ENCODE assay signal across 1 cellular context in the genomic region with DNA sequence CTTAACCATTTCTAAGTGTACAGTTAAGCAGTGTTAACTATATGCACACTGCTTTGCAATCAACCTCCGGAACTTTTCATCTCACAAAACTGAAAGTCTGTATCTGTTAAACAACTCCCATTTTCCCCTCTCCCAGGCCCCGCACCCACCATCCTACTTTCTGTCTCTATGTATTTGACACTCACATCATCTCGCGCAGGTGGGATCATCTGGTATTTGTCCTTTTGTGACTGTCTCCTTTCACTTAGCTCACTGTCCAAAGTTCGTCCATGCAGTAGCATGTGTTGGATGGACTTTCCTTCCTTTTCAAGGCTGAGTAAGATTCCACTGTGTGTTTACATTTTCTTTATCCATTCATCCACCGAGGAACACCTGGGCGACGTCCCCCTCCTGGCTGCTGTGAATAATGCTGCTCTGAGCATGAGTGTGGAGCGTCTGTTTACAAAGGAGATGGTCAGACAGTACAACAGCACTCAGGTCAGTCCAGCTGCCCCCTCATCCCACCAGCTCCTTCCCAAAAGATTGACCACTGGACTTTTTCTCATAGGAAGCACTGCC.
TF ChIP-seq lines count a peak whose summit lies in the region.

No MANE protein-coding gene starts in this region.

TF ChIP-seq in HepG2, 621 proteins besides CTCF, POLR2A, EP300 and RAD21 (continued from another document and continues in another):
- TF ChIP-seq, protein P1, sequence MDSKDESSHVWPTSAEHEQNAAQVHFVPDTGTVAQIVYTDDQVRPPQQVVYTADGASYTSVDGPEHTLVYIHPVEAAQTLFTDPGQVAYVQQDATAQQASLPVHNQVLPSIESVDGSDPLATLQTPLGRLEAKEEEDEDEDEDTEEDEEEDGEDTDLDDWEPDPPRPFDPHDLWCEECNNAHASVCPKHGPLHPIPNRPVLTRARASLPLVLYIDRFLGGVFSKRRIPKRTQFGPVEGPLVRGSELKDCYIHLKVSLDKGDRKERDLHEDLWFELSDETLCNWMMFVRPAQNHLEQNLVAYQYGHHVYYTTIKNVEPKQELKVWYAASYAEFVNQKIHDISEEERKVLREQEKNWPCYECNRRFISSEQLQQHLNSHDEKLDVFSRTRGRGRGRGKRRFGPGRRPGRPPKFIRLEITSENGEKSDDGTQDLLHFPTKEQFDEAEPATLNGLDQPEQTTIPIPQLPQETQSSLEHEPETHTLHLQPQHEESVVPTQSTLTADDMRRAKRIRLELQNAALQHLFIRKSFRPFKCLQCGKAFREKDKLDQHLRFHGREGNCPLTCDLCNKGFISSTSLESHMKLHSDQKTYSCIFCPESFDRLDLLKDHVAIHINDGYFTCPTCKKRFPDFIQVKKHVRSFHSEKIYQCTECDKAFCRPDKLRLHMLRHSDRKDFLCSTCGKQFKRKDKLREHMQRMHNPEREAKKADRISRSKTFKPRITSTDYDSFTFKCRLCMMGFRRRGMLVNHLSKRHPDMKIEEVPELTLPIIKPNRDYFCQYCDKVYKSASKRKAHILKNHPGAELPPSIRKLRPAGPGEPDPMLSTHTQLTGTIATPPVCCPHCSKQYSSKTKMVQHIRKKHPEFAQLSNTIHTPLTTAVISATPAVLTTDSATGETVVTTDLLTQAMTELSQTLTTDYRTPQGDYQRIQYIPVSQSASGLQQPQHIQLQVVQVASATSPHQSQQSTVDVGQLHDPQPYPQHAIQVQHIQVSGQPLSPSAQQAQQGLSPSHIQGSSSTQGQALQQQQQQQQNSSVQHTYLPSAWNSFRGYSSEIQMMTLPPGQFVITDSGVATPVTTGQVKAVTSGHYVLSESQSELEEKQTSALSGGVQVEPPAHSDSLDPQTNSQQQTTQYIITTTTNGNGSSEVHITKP (CRISPR knock-in tag; IDR thresholded peaks at IDR 0.05; ENCODE audit: low read depth): no peak
- TF ChIP-seq ARNT (IDR thresholded peaks at IDR 0.05) (no peak), ZNF7 (CRISPR knock-in tag; IDR thresholded peaks at IDR 0.05) (peak; percentile 98), KDM5B (CRISPR knock-in tag; IDR thresholded peaks at IDR 0.05; ENCODE audit: borderline replicate concordance) (0 out of 2 replicates have a peak, but pooled peaks have one; percentile 20), KLF9 (CRISPR knock-in tag; IDR thresholded peaks at IDR 0.05; ENCODE audit: low read depth) (0 out of 2 replicates have a peak, but pooled peaks have one; percentile 32), BORCS8-MEF2B (CRISPR knock-in tag; IDR thresholded peaks at IDR 0.05) (peak; percentile 40; the same call in 1 of the 2 replicates), ARNTL (CRISPR knock-in tag; IDR thresholded peaks at IDR 0.05) (peak; percentile 75), SMARCC2 (IDR thresholded peaks at IDR 0.05) (no peak), ZNF841 (CRISPR knock-in tag; IDR thresholded peaks at IDR 0.05; ENCODE audit: borderline replicate concordance) (no peak), FOSL2 (CRISPR knock-in tag; IDR thresholded peaks at IDR 0.05) (peak; percentile 76), NAIF1 (CRISPR knock-in tag; IDR thresholded peaks at IDR 0.05; ENCODE audit: borderline replicate concordance) (no peak), ZNF607 (CRISPR knock-in tag; IDR thresholded peaks at IDR 0.05; ENCODE audit: borderline replicate concordance) (no peak; the same call in 1 of the 2 replicates), PHF5A (CRISPR knock-in tag; IDR thresholded peaks at IDR 0.05; ENCODE audit: low read depth, unreplicated experiment) (peak; percentile 70), SRSF4 (IDR thresholded peaks at IDR 0.05; ENCODE audit: low read depth, low read length, poor library complexity, severe bottlenecking) (no peak), CREB1 (IDR thresholded peaks at IDR 0.05) (no peak), CREB1 (CRISPR knock-in tag; IDR thresholded peaks at IDR 0.05) (no peak; the same call in 1 of the 2 replicates), NFRKB (IDR thresholded peaks at IDR 0.05) (no peak), CCAR2 (optimal IDR thresholded peaks at IDR 0.05; ENCODE audit: low read depth, low read length) (no peak), ONECUT2 (CRISPR knock-in tag; IDR thresholded peaks at IDR 0.05) (no peak), RAD51 (IDR thresholded peaks at IDR 0.05; ENCODE audit: borderline replicate concordance) (no peak)
- TF ChIP-seq, protein P2, sequence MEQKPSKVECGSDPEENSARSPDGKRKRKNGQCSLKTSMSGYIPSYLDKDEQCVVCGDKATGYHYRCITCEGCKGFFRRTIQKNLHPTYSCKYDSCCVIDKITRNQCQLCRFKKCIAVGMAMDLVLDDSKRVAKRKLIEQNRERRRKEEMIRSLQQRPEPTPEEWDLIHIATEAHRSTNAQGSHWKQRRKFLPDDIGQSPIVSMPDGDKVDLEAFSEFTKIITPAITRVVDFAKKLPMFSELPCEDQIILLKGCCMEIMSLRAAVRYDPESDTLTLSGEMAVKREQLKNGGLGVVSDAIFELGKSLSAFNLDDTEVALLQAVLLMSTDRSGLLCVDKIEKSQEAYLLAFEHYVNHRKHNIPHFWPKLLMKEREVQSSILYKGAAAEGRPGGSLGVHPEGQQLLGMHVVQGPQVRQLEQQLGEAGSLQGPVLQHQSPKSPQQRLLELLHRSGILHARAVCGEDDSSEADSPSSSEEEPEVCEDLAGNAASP (CRISPR knock-in tag; IDR thresholded peaks at IDR 0.05; ENCODE audit: borderline replicate concordance): peak; percentile 82; the same call in 1 of the 2 replicates
- TF ChIP-seq, protein P3, sequence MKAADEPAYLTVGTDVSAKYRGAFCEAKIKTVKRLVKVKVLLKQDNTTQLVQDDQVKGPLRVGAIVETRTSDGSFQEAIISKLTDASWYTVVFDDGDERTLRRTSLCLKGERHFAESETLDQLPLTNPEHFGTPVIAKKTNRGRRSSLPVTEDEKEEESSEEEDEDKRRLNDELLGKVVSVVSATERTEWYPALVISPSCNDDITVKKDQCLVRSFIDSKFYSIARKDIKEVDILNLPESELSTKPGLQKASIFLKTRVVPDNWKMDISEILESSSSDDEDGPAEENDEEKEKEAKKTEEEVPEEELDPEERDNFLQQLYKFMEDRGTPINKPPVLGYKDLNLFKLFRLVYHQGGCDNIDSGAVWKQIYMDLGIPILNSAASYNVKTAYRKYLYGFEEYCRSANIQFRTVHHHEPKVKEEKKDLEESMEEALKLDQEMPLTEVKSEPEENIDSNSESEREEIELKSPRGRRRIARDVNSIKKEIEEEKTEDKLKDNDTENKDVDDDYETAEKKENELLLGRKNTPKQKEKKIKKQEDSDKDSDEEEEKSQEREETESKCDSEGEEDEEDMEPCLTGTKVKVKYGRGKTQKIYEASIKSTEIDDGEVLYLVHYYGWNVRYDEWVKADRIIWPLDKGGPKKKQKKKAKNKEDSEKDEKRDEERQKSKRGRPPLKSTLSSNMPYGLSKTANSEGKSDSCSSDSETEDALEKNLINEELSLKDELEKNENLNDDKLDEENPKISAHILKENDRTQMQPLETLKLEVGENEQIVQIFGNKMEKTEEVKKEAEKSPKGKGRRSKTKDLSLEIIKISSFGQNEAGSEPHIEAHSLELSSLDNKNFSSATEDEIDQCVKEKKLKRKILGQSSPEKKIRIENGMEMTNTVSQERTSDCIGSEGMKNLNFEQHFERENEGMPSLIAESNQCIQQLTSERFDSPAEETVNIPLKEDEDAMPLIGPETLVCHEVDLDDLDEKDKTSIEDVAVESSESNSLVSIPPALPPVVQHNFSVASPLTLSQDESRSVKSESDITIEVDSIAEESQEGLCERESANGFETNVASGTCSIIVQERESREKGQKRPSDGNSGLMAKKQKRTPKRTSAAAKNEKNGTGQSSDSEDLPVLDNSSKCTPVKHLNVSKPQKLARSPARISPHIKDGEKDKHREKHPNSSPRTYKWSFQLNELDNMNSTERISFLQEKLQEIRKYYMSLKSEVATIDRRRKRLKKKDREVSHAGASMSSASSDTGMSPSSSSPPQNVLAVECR (CRISPR knock-in tag; IDR thresholded peaks at IDR 0.05; ENCODE audit: borderline replicate concordance): peak; percentile 67; the same call in 1 of the 2 replicates
- TF ChIP-seq, protein P4, sequence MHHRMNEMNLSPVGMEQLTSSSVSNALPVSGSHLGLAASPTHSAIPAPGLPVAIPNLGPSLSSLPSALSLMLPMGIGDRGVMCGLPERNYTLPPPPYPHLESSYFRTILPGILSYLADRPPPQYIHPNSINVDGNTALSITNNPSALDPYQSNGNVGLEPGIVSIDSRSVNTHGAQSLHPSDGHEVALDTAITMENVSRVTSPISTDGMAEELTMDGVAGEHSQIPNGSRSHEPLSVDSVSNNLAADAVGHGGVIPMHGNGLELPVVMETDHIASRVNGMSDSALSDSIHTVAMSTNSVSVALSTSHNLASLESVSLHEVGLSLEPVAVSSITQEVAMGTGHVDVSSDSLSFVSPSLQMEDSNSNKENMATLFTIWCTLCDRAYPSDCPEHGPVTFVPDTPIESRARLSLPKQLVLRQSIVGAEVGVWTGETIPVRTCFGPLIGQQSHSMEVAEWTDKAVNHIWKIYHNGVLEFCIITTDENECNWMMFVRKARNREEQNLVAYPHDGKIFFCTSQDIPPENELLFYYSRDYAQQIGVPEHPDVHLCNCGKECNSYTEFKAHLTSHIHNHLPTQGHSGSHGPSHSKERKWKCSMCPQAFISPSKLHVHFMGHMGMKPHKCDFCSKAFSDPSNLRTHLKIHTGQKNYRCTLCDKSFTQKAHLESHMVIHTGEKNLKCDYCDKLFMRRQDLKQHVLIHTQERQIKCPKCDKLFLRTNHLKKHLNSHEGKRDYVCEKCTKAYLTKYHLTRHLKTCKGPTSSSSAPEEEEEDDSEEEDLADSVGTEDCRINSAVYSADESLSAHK (CRISPR knock-in tag; IDR thresholded peaks at IDR 0.05; ENCODE audit: borderline replicate concordance): no peak
- TF ChIP-seq, protein P5, sequence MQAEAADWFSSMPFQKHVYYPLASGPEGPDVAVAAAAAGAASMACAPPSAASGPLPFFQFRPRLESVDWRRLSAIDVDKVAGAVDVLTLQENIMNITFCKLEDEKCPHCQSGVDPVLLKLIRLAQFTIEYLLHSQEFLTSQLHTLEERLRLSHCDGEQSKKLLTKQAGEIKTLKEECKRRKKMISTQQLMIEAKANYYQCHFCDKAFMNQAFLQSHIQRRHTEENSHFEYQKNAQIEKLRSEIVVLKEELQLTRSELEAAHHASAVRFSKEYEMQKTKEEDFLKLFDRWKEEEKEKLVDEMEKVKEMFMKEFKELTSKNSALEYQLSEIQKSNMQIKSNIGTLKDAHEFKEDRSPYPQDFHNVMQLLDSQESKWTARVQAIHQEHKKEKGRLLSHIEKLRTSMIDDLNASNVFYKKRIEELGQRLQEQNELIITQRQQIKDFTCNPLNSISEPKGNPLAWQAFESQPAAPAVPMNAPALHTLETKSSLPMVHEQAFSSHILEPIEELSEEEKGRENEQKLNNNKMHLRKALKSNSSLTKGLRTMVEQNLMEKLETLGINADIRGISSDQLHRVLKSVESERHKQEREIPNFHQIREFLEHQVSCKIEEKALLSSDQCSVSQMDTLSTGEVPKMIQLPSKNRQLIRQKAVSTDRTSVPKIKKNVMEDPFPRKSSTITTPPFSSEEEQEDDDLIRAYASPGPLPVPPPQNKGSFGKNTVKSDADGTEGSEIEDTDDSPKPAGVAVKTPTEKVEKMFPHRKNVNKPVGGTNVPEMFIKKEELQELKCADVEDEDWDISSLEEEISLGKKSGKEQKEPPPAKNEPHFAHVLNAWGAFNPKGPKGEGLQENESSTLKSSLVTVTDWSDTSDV (CRISPR knock-in tag; IDR thresholded peaks at IDR 0.05): no peak
- TF ChIP-seq, protein P6, sequence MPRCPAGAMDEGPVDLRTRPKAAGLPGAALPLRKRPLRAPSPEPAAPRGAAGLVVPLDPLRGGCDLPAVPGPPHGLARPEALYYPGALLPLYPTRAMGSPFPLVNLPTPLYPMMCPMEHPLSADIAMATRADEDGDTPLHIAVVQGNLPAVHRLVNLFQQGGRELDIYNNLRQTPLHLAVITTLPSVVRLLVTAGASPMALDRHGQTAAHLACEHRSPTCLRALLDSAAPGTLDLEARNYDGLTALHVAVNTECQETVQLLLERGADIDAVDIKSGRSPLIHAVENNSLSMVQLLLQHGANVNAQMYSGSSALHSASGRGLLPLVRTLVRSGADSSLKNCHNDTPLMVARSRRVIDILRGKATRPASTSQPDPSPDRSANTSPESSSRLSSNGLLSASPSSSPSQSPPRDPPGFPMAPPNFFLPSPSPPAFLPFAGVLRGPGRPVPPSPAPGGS (CRISPR knock-in tag; IDR thresholded peaks at IDR 0.05): 0 out of 2 replicates have a peak, but pooled peaks have one; percentile 34
- TF ChIP-seq, protein P7, sequence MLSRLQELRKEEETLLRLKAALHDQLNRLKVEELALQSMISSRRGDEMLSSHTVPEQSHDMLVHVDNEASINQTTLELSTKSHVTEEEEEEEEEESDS (CRISPR knock-in tag; IDR thresholded peaks at IDR 0.05; ENCODE audit: borderline replicate concordance): no peak
- TF ChIP-seq, protein P8, sequence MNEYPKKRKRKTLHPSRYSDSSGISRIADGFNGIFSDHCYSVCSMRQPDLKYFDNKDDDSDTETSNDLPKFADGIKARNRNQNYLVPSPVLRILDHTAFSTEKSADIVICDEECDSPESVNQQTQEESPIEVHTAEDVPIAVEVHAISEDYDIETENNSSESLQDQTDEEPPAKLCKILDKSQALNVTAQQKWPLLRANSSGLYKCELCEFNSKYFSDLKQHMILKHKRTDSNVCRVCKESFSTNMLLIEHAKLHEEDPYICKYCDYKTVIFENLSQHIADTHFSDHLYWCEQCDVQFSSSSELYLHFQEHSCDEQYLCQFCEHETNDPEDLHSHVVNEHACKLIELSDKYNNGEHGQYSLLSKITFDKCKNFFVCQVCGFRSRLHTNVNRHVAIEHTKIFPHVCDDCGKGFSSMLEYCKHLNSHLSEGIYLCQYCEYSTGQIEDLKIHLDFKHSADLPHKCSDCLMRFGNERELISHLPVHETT (CRISPR knock-in tag; conservative IDR thresholded peaks at IDR 0.05): no peak
- TF ChIP-seq, protein P9, sequence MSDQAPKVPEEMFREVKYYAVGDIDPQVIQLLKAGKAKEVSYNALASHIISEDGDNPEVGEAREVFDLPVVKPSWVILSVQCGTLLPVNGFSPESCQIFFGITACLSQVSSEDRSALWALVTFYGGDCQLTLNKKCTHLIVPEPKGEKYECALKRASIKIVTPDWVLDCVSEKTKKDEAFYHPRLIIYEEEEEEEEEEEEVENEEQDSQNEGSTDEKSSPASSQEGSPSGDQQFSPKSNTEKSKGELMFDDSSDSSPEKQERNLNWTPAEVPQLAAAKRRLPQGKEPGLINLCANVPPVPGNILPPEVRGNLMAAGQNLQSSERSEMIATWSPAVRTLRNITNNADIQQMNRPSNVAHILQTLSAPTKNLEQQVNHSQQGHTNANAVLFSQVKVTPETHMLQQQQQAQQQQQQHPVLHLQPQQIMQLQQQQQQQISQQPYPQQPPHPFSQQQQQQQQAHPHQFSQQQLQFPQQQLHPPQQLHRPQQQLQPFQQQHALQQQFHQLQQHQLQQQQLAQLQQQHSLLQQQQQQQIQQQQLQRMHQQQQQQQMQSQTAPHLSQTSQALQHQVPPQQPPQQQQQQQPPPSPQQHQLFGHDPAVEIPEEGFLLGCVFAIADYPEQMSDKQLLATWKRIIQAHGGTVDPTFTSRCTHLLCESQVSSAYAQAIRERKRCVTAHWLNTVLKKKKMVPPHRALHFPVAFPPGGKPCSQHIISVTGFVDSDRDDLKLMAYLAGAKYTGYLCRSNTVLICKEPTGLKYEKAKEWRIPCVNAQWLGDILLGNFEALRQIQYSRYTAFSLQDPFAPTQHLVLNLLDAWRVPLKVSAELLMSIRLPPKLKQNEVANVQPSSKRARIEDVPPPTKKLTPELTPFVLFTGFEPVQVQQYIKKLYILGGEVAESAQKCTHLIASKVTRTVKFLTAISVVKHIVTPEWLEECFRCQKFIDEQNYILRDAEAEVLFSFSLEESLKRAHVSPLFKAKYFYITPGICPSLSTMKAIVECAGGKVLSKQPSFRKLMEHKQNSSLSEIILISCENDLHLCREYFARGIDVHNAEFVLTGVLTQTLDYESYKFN (CRISPR knock-in tag; conservative IDR thresholded peaks at IDR 0.05): peak; percentile 91
